18 cellular contexts compared by ENCODE assay signal in the genomic region with DNA sequence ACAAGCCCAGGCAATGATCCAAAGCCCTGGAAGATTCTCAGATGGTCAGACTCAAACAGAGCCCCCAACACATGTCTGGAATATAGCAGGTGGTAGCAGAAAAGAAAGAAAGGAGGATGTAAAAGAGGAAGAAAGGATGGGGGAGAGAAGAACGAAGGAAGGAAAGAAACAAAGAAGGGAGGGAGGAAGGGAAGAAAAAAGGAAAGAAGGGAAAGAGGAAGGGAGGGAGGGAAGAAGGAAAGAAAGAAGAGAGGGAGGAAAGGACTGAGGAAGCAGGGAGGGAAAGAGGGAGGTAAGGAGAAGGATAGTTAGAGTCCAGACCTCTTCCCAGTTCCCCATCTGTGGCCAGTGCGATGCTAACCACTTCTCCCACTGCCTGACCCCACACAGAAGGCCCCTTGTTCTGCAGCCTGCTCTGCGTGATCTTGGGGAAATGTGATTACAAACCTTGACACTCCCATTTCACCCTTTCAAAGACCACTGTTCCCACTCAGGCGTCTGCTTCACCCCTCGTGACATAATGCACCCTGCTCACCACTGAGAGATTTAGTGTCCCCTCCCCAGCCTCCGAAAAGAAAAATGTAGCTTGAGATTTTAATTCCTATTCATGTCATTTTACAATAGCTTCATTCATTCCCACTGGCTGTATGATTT.
A peak's percentile ranks its signal among the peaks of the same experiment; 100 is the strongest.
DNase-seq lines count a peak whose midpoint lies in the region; ATAC-seq, FAIRE-seq and TF ChIP-seq lines count a peak whose summit lies in the region.
"Had no signal": no experiment of that assay in that cellular context is flagged by ENCODE, and none has a peak within 500 bp of the region (broad histone marks: within the 10 kb centered on the region; RNA-seq: fewer than 3 reads in every experiment).

No MANE protein-coding gene starts in this region.

- WGBS in small intestine, 3 donors: 77 to 90% (median 77%) methylated on average over 6 of the region's 6 CpGs

- H3K36me3 Mint-ChIP-seq in activated CD8-positive, alpha-beta T cell treated with anti-CD3 and anti-CD28 coated beads, Interleukin-2, amount 10 ng/mL, durations not matched to agents 7 days and 5 days (ENCODE audit: low read depth): no peaks in the 10 kb centered on the region
- no peaks in the 10 kb centered on the region for H3K36me3 Mint-ChIP-seq in activated CD8-positive, alpha-beta T cell treated with anti-CD3 and anti-CD28 coated beads for 36 hours (ENCODE audit: low read depth)
- no peaks in the 10 kb centered on the region for H3K36me3 Mint-ChIP-seq in activated T-helper 17 cell treated with anti-CD3 and anti-CD28 coated beads, Interleukin-2, amount 50 U/mL, for 72 hours (ENCODE audit: low read depth)
- H3K36me3 Mint-ChIP-seq in nephron (ENCODE audit: low read depth) (no peaks in the 10 kb centered on the region), type B pancreatic cell (no peaks in the 10 kb centered on the region)

- no peaks in the 10 kb centered on the region for H3K36me3 ChIP-seq in small intestine (ENCODE audit: control insufficient read depth in 2 of 2, insufficient read depth in 2 of 2, low read length in 2 of 2)

- POLR2A ChIA-PET in activated CD8-positive, alpha-beta T cell treated with anti-CD3 and anti-CD28 coated beads, Interleukin-2, amount 10 ng/mL, durations not matched to agents 7 days and 5 days (lab: Charles Lee): no interaction called here
- POLR2A ChIA-PET in activated CD8-positive, alpha-beta T cell treated with anti-CD3 and anti-CD28 coated beads for 36 hours (lab: Charles Lee): no interaction called here

- no peak overlapping the region for H3K4me3 ChIP-seq in small intestine (ENCODE audit: low read depth in 1 of 2, low read length in 2 of 2)

- peaks cover 3 to 4% of the 10 kb centered on the region in 2 donors for H3K4me1 ChIP-seq in small intestine (ENCODE audit: control insufficient read depth in 2 of 2, insufficient read depth in 1 of 2, low read depth in 1 of 2, low read length in 1 of 2)

- H3K9me3 ChIP-seq in small intestine (ENCODE audit: control insufficient read depth, low read depth): no peaks in the 10 kb centered on the region

- CTCF ChIA-PET in activated CD8-positive, alpha-beta T cell treated with anti-CD3 and anti-CD28 coated beads, Interleukin-2, amount 10 ng/mL, durations not matched to agents 7 days and 5 days (lab: Charles Lee): interaction anchor here (0.8 to 1.0 kb wide), 3 partner anchors 8 to 482 kb away, joined by 3 read pairs; no protein-coding TSS in a partner anchor
- CTCF ChIA-PET in activated CD8-positive, alpha-beta T cell treated with anti-CD3 and anti-CD28 coated beads for 36 hours (lab: Charles Lee): no interaction called here

- H3K27ac Mint-ChIP-seq in activated CD8-positive, alpha-beta T cell treated with anti-CD3 and anti-CD28 coated beads, Interleukin-2, amount 10 ng/mL, durations not matched to agents 7 days and 5 days: peak overlapping the region; percentile 29
- no peak overlapping the region for H3K27ac Mint-ChIP-seq in activated CD8-positive, alpha-beta T cell treated with anti-CD3 and anti-CD28 coated beads for 36 hours
- peak overlapping the region; percentile 4 for H3K27ac Mint-ChIP-seq in activated T-helper 17 cell treated with anti-CD3 and anti-CD28 coated beads, Interleukin-2, amount 50 U/mL, for 72 hours
- H3K27ac Mint-ChIP-seq in nephron (peak overlapping the region; percentile 21 to 32 (median 24)), type B pancreatic cell (no peak overlapping the region)

- no peaks in the 10 kb centered on the region for H3K9me3 Mint-ChIP-seq in activated CD8-positive, alpha-beta T cell treated with anti-CD3 and anti-CD28 coated beads, Interleukin-2, amount 10 ng/mL, durations not matched to agents 7 days and 5 days (ENCODE audit: insufficient read depth)
- no peaks in the 10 kb centered on the region for H3K9me3 Mint-ChIP-seq in activated CD8-positive, alpha-beta T cell treated with anti-CD3 and anti-CD28 coated beads for 36 hours
- H3K9me3 Mint-ChIP-seq in activated T-helper 17 cell treated with anti-CD3 and anti-CD28 coated beads, Interleukin-2, amount 50 U/mL, for 72 hours: no peaks in the 10 kb centered on the region
- H3K9me3 Mint-ChIP-seq in nephron (no peaks in the 10 kb centered on the region), type B pancreatic cell (no peaks in the 10 kb centered on the region)

- no peak for TF ChIP-seq CTCF in activated CD8-positive, alpha-beta T cell treated with anti-CD3 and anti-CD28 coated beads for 36 hours (IDR thresholded peaks at IDR 0.05)
- TF ChIP-seq CTCF in nephron (IDR thresholded peaks at IDR 0.05; ENCODE audit: unreplicated experiment in 3 of 3) (no peak), type B pancreatic cell (conservative IDR thresholded peaks at IDR 0.05) (no peak)

- H3K4me3 Mint-ChIP-seq in activated CD8-positive, alpha-beta T cell treated with anti-CD3 and anti-CD28 coated beads, Interleukin-2, amount 10 ng/mL, durations not matched to agents 7 days and 5 days: no peak overlapping the region
- H3K4me3 Mint-ChIP-seq in activated CD8-positive, alpha-beta T cell treated with anti-CD3 and anti-CD28 coated beads for 36 hours: no peak overlapping the region
- H3K4me3 Mint-ChIP-seq in activated T-helper 17 cell treated with anti-CD3 and anti-CD28 coated beads, Interleukin-2, amount 50 U/mL, for 72 hours: no peak overlapping the region
- H3K4me3 Mint-ChIP-seq in nephron (no peak overlapping the region), type B pancreatic cell (peak overlapping the region; percentile 5)

- no peaks in the 10 kb centered on the region for H3K27me3 Mint-ChIP-seq in activated CD8-positive, alpha-beta T cell treated with anti-CD3 and anti-CD28 coated beads, Interleukin-2, amount 10 ng/mL, durations not matched to agents 7 days and 5 days (ENCODE audit: low read depth)
- no peaks in the 10 kb centered on the region for H3K27me3 Mint-ChIP-seq in activated CD8-positive, alpha-beta T cell treated with anti-CD3 and anti-CD28 coated beads for 36 hours
- no peaks in the 10 kb centered on the region for H3K27me3 Mint-ChIP-seq in activated T-helper 17 cell treated with anti-CD3 and anti-CD28 coated beads, Interleukin-2, amount 50 U/mL, for 72 hours
- H3K27me3 Mint-ChIP-seq in nephron (ENCODE audit: low read depth) (peaks cover 8% of the 10 kb centered on the region), type B pancreatic cell (peaks cover 9% of the 10 kb centered on the region)

- DNase-seq in activated CD8-positive, alpha-beta T cell treated with anti-CD3 and anti-CD28 coated beads, Interleukin-2, amount 10 ng/mL, durations not matched to agents 7 days and 5 days: no peak
- DNase-seq in activated CD8-positive, alpha-beta T cell treated with anti-CD3 and anti-CD28 coated beads for 36 hours: no peak
- no peak for DNase-seq in type B pancreatic cell (ENCODE audit: extremely low spot score, unreplicated experiment)
- DNase-seq in small intestine: no peak
- DNase-seq in iPS-NIHi11 (ENCODE audit: low spot score): no peak
- DNase-seq: C1 segment of cervical spinal cord, Calu3, KG1, NCI-H1092 treated with DMSO at 0.1 percent for 48 hours, NCI-H1694 treated with DMSO at 0.1 percent for 48 hours, NCI-H345, PC-3 had no signal

- no peaks in the 10 kb centered on the region for H3K27me3 ChIP-seq in small intestine (ENCODE audit: control insufficient read depth in 2 of 2, insufficient read depth in 2 of 2, low read length in 2 of 2)

- intact Hi-C loops in activated CD8-positive, alpha-beta T cell treated with anti-CD3 and anti-CD28 coated beads for 36 hours (cut with micrococcal nuclease): no loop called here

- H3K27ac ChIP-seq in small intestine (ENCODE audit: low read depth in 1 of 2, low read length in 1 of 2): no peak overlapping the region
- H3K27ac ChIP-seq: 22Rv1 had no signal

- peaks cover 29% of the 10 kb centered on the region for H3K4me1 Mint-ChIP-seq in activated CD8-positive, alpha-beta T cell treated with anti-CD3 and anti-CD28 coated beads, Interleukin-2, amount 10 ng/mL, durations not matched to agents 7 days and 5 days (ENCODE audit: low read depth)
- peaks cover 21% of the 10 kb centered on the region for H3K4me1 Mint-ChIP-seq in activated CD8-positive, alpha-beta T cell treated with anti-CD3 and anti-CD28 coated beads for 36 hours (ENCODE audit: low read depth)
- peaks cover 13% of the 10 kb centered on the region for H3K4me1 Mint-ChIP-seq in activated T-helper 17 cell treated with anti-CD3 and anti-CD28 coated beads, Interleukin-2, amount 50 U/mL, for 72 hours
- H3K4me1 Mint-ChIP-seq in nephron (peaks cover 69% of the 10 kb centered on the region), type B pancreatic cell (ENCODE audit: unreplicated experiment) (peaks cover 45% of the 10 kb centered on the region)

- ATAC-seq in activated CD8-positive, alpha-beta T cell treated with anti-CD3 and anti-CD28 coated beads, Interleukin-2, amount 10 ng/mL, durations not matched to agents 7 days and 5 days: no peak
- no peak for ATAC-seq in activated CD8-positive, alpha-beta T cell treated with anti-CD3 and anti-CD28 coated beads for 36 hours
- ATAC-seq in activated T-helper 17 cell treated with anti-CD3 and anti-CD28 coated beads, Interleukin-2, amount 50 U/mL, for 72 hours (replicated peaks): no peak
- ATAC-seq in HG03175 (IDR thresholded peaks at IDR 0.05; ENCODE audit: unreplicated experiment): no peak
- ATAC-seq: PC-3 had no signal

- FAIRE-seq in small intestine (lab: Jason Lieb, UNC): no peak
- FAIRE-seq: G401.6, GM12891 had no signal

Comparison
In these comparisons a context has a peak if more than half of its experiments do, and no peak if none do; other contexts are left out.
1. H3K27ac Mint-ChIP-seq: peak in activated CD8-positive, alpha-beta T cell treated with anti-CD3 and anti-CD28 coated beads, Interleukin-2, amount 10 ng/mL, durations not matched to agents 7 days and 5 days (single experiment), activated T-helper 17 cell treated with anti-CD3 and anti-CD28 coated beads, Interleukin-2, amount 50 U/mL, for 72 hours (single experiment) and nephron (3 of 3); none in activated CD8-positive, alpha-beta T cell treated with anti-CD3 and anti-CD28 coated beads for 36 hours (single experiment) and type B pancreatic cell (single experiment).